29 cellular contexts compared by ENCODE assay signal in the genomic region with DNA sequence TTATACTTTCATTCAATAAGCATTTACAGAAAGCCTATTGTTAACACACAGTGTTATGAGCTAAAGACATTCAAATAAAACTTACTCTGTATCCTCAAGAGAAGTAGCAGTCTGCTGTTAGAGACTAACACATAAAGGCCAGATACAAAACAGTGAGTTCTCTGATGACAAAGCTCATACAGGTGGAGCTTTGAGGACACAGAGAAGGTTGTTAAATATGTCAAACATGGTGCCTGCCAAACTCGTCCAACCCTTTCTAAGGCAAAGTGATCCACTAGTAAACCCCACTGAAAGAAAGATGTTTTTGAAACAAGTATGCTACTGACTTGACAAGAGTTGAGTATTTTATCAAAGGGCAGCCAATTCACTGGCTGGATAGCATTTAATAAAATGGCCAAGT.
"Had no signal": no experiment of that assay in that cellular context is flagged by ENCODE, and none has a peak within 500 bp of the region (broad histone marks: within the 10 kb centered on the region; RNA-seq: fewer than 3 reads in every experiment).

No MANE protein-coding gene starts in this region.

- DNase-seq: activated CD4-positive, alpha-beta T cell treated with anti-CD3 and anti-CD28 coated beads for 1 hour; activated CD4-positive, alpha-beta T cell treated with anti-CD3 and anti-CD28 coated beads for 48 hours; activated CD4-positive, CD25-positive, alpha-beta regulatory T cell; activated CD8-positive, alpha-beta T cell treated with anti-CD3 and anti-CD28 coated beads for 36 hours; activated effector memory CD4-positive, alpha-beta T cell treated with anti-CD3 and anti-CD28 coated beads, Interleukin-2, amount 50 U/mL, for 16 hours; activated naive CD4-positive, alpha-beta T cell; activated naive CD4-positive, alpha-beta T cell treated with anti-CD3 and anti-CD28 coated beads, Interleukin-2, amount 50 U/mL, for 16 hours; activated naive CD8-positive, alpha-beta T cell treated with anti-CD3 and anti-CD28 coated beads, Interleukin-2, amount 10 ng/mL, durations not matched to agents 7 days and 5 days; activated T-cell treated with anti-CD3 and anti-CD28 coated beads, Interleukin-2, amount 50 U/mL, for 1 hour; activated T-cell treated with anti-CD3 and anti-CD28 coated beads, Interleukin-2, amount 50 U/mL, for 72 hours; adrenal gland; body of pancreas; Karpas-422; NCI-H1048; NCI-H1436; NCI-H1694; NCI-H1930; NCI-H2227 treated with DMSO at 0.1 percent for 48 hours; NCI-H524 treated with DMSO at 0.1 percent for 48 hours; PC-9; SIG-M5; SW 1271; T-helper 1 cell; T1000; WERI-Rb-1 had no signal

- H3K27ac Mint-ChIP-seq: activated CD8-positive, alpha-beta T cell treated with anti-CD3 and anti-CD28 coated beads for 36 hours; activated naive CD8-positive, alpha-beta T cell treated with anti-CD3 and anti-CD28 coated beads, Interleukin-2, amount 10 ng/mL, durations not matched to agents 7 days and 5 days; activated T-helper 17 cell treated with anti-CD3 and anti-CD28 coated beads, Interleukin-2, amount 50 U/mL, for 72 hours; IgD-negative memory B cell had no signal

- H3K27me3 Mint-ChIP-seq: activated CD8-positive, alpha-beta T cell treated with anti-CD3 and anti-CD28 coated beads for 36 hours; activated naive CD8-positive, alpha-beta T cell treated with anti-CD3 and anti-CD28 coated beads, Interleukin-2, amount 10 ng/mL, durations not matched to agents 7 days and 5 days; activated T-helper 17 cell treated with anti-CD3 and anti-CD28 coated beads, Interleukin-2, amount 50 U/mL, for 72 hours; IgD-negative memory B cell had no signal

- ATAC-seq: activated CD8-positive, alpha-beta T cell treated with anti-CD3 and anti-CD28 coated beads for 36 hours; activated T-cell treated with anti-CD3 and anti-CD28 coated beads, Interleukin-2, amount 50 U/mL, for 72 hours; activated T-helper 17 cell treated with anti-CD3 and anti-CD28 coated beads, Interleukin-2, amount 50 U/mL, for 72 hours; body of pancreas; Right ventricle myocardium inferior; SK-N-SH treated with all-trans-retinoic acid at 6 μM for 48 hours had no signal

- H3K9me3 Mint-ChIP-seq: activated CD8-positive, alpha-beta T cell treated with anti-CD3 and anti-CD28 coated beads for 36 hours; activated naive CD8-positive, alpha-beta T cell treated with anti-CD3 and anti-CD28 coated beads, Interleukin-2, amount 10 ng/mL, durations not matched to agents 7 days and 5 days; activated T-cell treated with anti-CD3 and anti-CD28 coated beads, Interleukin-2, amount 50 U/mL, for 72 hours; activated T-helper 17 cell treated with anti-CD3 and anti-CD28 coated beads, Interleukin-2, amount 50 U/mL, for 72 hours; IgD-negative memory B cell had no signal

- H3K4me3 Mint-ChIP-seq: activated CD8-positive, alpha-beta T cell treated with anti-CD3 and anti-CD28 coated beads for 36 hours; activated naive CD8-positive, alpha-beta T cell treated with anti-CD3 and anti-CD28 coated beads, Interleukin-2, amount 10 ng/mL, durations not matched to agents 7 days and 5 days; activated T-cell treated with anti-CD3 and anti-CD28 coated beads, Interleukin-2, amount 50 U/mL, for 72 hours; activated T-helper 17 cell treated with anti-CD3 and anti-CD28 coated beads, Interleukin-2, amount 50 U/mL, for 72 hours; IgD-negative memory B cell had no signal
